Comparison of ENCODE assay signal across 25 cellular contexts in the genomic region with DNA sequence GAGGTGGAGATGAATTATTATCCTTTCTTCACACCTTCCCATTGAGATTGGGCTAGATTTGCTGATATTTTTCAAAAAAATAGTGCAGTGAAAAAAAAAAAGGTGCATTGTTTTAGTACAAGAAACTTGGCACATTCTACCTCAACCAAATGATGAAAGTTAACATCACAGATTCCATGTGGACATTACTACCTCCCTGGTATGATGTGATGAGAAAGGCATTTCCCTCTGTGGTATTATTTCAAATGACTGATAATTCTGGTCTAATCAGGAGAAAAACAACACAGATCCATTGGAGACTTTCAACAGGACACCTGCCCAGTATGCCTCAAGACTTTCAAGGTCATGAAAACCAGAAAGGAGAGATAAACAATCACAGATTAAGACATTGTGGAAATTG.
DNase-seq lines count a peak whose midpoint lies in the region; ATAC-seq, FAIRE-seq and TF ChIP-seq lines count a peak whose summit lies in the region.
"Had no signal": no experiment of that assay in that cellular context is flagged by ENCODE, and none has a peak within 500 bp of the region (broad histone marks: within the 10 kb centered on the region; RNA-seq: fewer than 3 reads in every experiment).

No MANE protein-coding gene starts in this region.

- intact Hi-C loops in IMR-90 (cut with micrococcal nuclease) = no loop called here
- intact Hi-C loops in transverse colon (cut with DNase I; ENCODE audit: low total_unique reads) = loop anchor here (5.0 kb wide), 1 partner anchor 804 kb away; no protein-coding TSS in a partner anchor

- FAIRE-seq in astrocyte (lab: Jason Lieb, UNC) (no peak), urothelium cell line (lab: Jason Lieb, UNC) (no peak)

- TF ChIP-seq POLR2A in IMR-90 (IDR thresholded peaks at IDR 0.05; ENCODE audit: low read depth, low read length) (no peak), transverse colon (IDR thresholded peaks at IDR 0.05) (no peak)

- in situ Hi-C loops in IMR-90 (cut with MboI; ENCODE audit: low sequenced_read_pairs) (no loop called here), transverse colon (cut with MboI; ENCODE audit: low pct_ligation_motif_present in 1 of 4, low pct_unique_long_range_greater_than_20kb in 1 of 4, low sequenced_read_pairs in 3 of 4) (no loop called here)

- no peak overlapping the region for H2AFZ ChIP-seq in IMR-90 (replicated peaks; ENCODE audit: low read length, poor library complexity)
- no peak overlapping the region for H2AFZ ChIP-seq in astrocyte (ENCODE audit: low read depth, low read length)

- no peak overlapping the region for H3K4me3 ChIP-seq in IMR-90 (ENCODE audit: insufficient read depth, low read depth, low read length)
- no peak overlapping the region for H3K4me3 ChIP-seq in astrocyte (ENCODE audit: insufficient read depth, low read depth, low read length)
- H3K4me3 ChIP-seq in fibroblast of pulmonary artery (replicated peaks; ENCODE audit: low read depth, low read length) = no peak overlapping the region
- no peak overlapping the region for H3K4me3 ChIP-seq in transverse colon
- H3K4me3 ChIP-seq: tibial artery had no signal

- H3K36me3 Mint-ChIP-seq in astrocyte (ENCODE audit: low read depth, unreplicated experiment) = no peaks in the 10 kb centered on the region
- H3K36me3 Mint-ChIP-seq: activated naive CD8-positive, alpha-beta T cell treated with anti-CD3 and anti-CD28 coated beads, Interleukin-2, amount 10 ng/mL, durations not matched to agents 7 days and 5 days; WTC11 had no signal

- H3K4ac ChIP-seq in IMR-90 (ENCODE audit: low read depth, low read length) = no peak overlapping the region

- H3K18ac ChIP-seq in IMR-90 (ENCODE audit: low read depth, low read length) = no peak overlapping the region

- H3K27ac ChIP-seq in IMR-90 (ENCODE audit: insufficient read depth, low read length) (no peak overlapping the region), astrocyte (ENCODE audit: low read depth, low read length) (no peak overlapping the region), transverse colon (no peak overlapping the region)
- H3K27ac ChIP-seq: tibial artery had no signal

- no peaks in the 10 kb centered on the region for H3K9me1 ChIP-seq in IMR-90 (ENCODE audit: insufficient read depth, low read length)

- H2BK5ac ChIP-seq in IMR-90 (ENCODE audit: low read depth, low read length, poor library complexity, severe bottlenecking) = no peak overlapping the region

- H3K14ac ChIP-seq in IMR-90 (replicated peaks; ENCODE audit: low read depth, low read length) = no peak overlapping the region

- TF ChIP-seq CTCF in IMR-90 (conservative IDR thresholded peaks at IDR 0.05; ENCODE audit: low read depth, low read length) (no peak), astrocyte (IDR thresholded peaks at IDR 0.05; ENCODE audit: insufficient read depth, low read depth, low read length) (no peak), fibroblast of pulmonary artery (IDR thresholded peaks at IDR 0.05; ENCODE audit: low read length, missing control alignments) (no peak), transverse colon (IDR thresholded peaks at IDR 0.05) (no peak)

- no peak overlapping the region for H3K56ac ChIP-seq in IMR-90 (ENCODE audit: extremely low read depth, insufficient read depth, low read length)

- H3K27ac Mint-ChIP-seq in astrocyte (ENCODE audit: unreplicated experiment) = peak overlapping the region; percentile 35
- H3K27ac Mint-ChIP-seq: activated naive CD8-positive, alpha-beta T cell treated with anti-CD3 and anti-CD28 coated beads, Interleukin-2, amount 10 ng/mL, durations not matched to agents 7 days and 5 days; activated T-helper 2 cell treated with anti-CD3 and anti-CD28 coated beads, Interferon-gamma antibody, Interleukin-2, Interleukin-4, amounts not matched to agents 10 μg/mL and 5 μg/mL and 100 μg/mL, durations not matched to agents 14 hours and 24 hours and 36 hours; stimulated activated naive CD8-positive, alpha-beta T cell treated with anti-CD3 and anti-CD28 coated beads, Interleukin-15, Interleukin-2, amounts not matched to agents 100 ng/mL and 50 ng/mL, for 24 hours; T-helper 2 cell treated with Interferon-gamma antibody and Interleukin-4, amounts not matched to agents 5 μg/mL and 100 μg/mL, for 36 hours; WTC11 had no signal

- peak; percentile 52 for DNase-seq in IMR-90
- peak; percentile 68 for DNase-seq in astrocyte (ENCODE audit: low read depth)
- peak; percentile 63 for DNase-seq in fibroblast of pulmonary artery (ENCODE audit: low read depth)
- DNase-seq in urothelium cell line (ENCODE audit: low spot score) = peak; percentile 3
- DNase-seq in transverse colon = no peak
- no peak for DNase-seq in DMS79 (lab: John Stamatoyannopoulos, UW)
- DNase-seq: activated CD4-positive, alpha-beta T cell treated with anti-CD3 and anti-CD28 coated beads, Interleukin-2, amount 50 U/mL, for 48 hours; activated CD8-positive, alpha-beta memory T cell treated with anti-CD3 and anti-CD28 coated beads, Interleukin-2, amount 50 U/mL, for 48 hours; activated naive CD8-positive, alpha-beta T cell treated with anti-CD3 and anti-CD28 coated beads, Interleukin-2, amount 10 ng/mL, durations not matched to agents 7 days and 5 days; DMS53; foreskin melanocyte; hypothalamus; Karpas-422; NCI-H1092; NCI-H187 treated with DMSO at 0.1 percent for 48 hours; NCI-H345; occipital lobe; right cardiac atrium; stimulated activated CD4-positive, alpha-beta T cell treated with anti-CD3 and anti-CD28 coated beads, Interleukin-12 subunit alpha, Interleukin-12 subunit beta, amount 100 ng/mL, for 4 hours; tibial artery had no signal

- no peak overlapping the region for H3K4me3 Mint-ChIP-seq in astrocyte (ENCODE audit: unreplicated experiment)
- H3K4me3 Mint-ChIP-seq: activated naive CD8-positive, alpha-beta T cell treated with anti-CD3 and anti-CD28 coated beads, Interleukin-2, amount 10 ng/mL, durations not matched to agents 7 days and 5 days; stimulated activated naive CD8-positive, alpha-beta T cell treated with anti-CD3 and anti-CD28 coated beads, Interleukin-15, Interleukin-2, amounts not matched to agents 100 ng/mL and 50 ng/mL, for 24 hours; T-helper 2 cell treated with Interferon-gamma antibody and Interleukin-4, amounts not matched to agents 5 μg/mL and 100 μg/mL, for 36 hours; WTC11 had no signal

- H2AK5ac ChIP-seq in IMR-90 (ENCODE audit: low read depth, low read length) = no peak overlapping the region

- CTCF ChIA-PET in IMR-90 (lab: Yijun Ruan, JAX) = no interaction called here

- H3K27me3 ChIP-seq in IMR-90 (ENCODE audit: control insufficient read depth, insufficient read depth, low read length) (no peaks in the 10 kb centered on the region), astrocyte (ENCODE audit: insufficient read depth, low read length) (no peaks in the 10 kb centered on the region), transverse colon (no peaks in the 10 kb centered on the region)
- H3K27me3 ChIP-seq: tibial artery had no signal

- H4K91ac ChIP-seq in IMR-90 (ENCODE audit: insufficient read depth, low read depth, low read length) = no peak overlapping the region

- no peaks in the 10 kb centered on the region for H3K9me3 ChIP-seq in IMR-90 (ENCODE audit: control insufficient read depth, insufficient read depth, low read length)
- H3K9me3 ChIP-seq in astrocyte (ENCODE audit: insufficient read depth, low read depth, low read length) = no peaks in the 10 kb centered on the region
- no peaks in the 10 kb centered on the region for H3K9me3 ChIP-seq in transverse colon
- H3K9me3 ChIP-seq: tibial artery had no signal

- ATAC-seq in IMR-90 (ENCODE audit: low read depth) = no peak
- no peak for ATAC-seq in activated CD4-positive, CD25-positive, alpha-beta regulatory T cell treated with anti-CD3 and anti-CD28 coated beads, Interleukin-2, amount 50 U/mL, for 24 hours
- ATAC-seq: right cardiac atrium, WTC11 had no signal

- H3K79me1 ChIP-seq in IMR-90 (ENCODE audit: low read depth in 1 of 2, low read length in 2 of 2) = no peaks in the 10 kb centered on the region

- H3K36me3 ChIP-seq in IMR-90 (ENCODE audit: control insufficient read depth, insufficient read depth, low read length) (no peaks in the 10 kb centered on the region), astrocyte (ENCODE audit: insufficient read depth, low read length) (no peaks in the 10 kb centered on the region), transverse colon (no peaks in the 10 kb centered on the region)
- H3K36me3 ChIP-seq: tibial artery had no signal

- H3K9ac ChIP-seq in IMR-90 (ENCODE audit: low read depth, low read length) = no peak overlapping the region
- no peak overlapping the region for H3K9ac ChIP-seq in astrocyte (ENCODE audit: low read length)

- no peak overlapping the region for H2BK120ac ChIP-seq in IMR-90 (ENCODE audit: low read depth, low read length)

- no TSS peak for BruUV-seq in IMR-90 (replicated peaks; lab: Mats Ljungman, UMichigan)

- H2AK9ac ChIP-seq in IMR-90 (replicated peaks; ENCODE audit: low read depth, low read length, poor library complexity) = no peak overlapping the region

- dilution Hi-C loops in IMR-90 (cut with HindIII; ENCODE audit: low sequenced_read_pairs, unreplicated experiment) = no loop called here

- POLR2A ChIA-PET in IMR-90 (lab: Charles Lee; ENCODE audit: unreplicated experiment) = no interaction called here

- no peak overlapping the region for H2BK20ac ChIP-seq in IMR-90 (ENCODE audit: low read depth, low read length)

- no peak for TF ChIP-seq RAD21 in IMR-90 (IDR thresholded peaks at IDR 0.05; ENCODE audit: low read length)

- H3K79me2 ChIP-seq in astrocyte (ENCODE audit: insufficient read depth, low read length) = no peaks in the 10 kb centered on the region

- H3K4me2 ChIP-seq in IMR-90 (ENCODE audit: low read depth, low read length) (no peak overlapping the region), astrocyte (ENCODE audit: low read length) (peak overlapping the region; percentile 1)

- no peak for TF ChIP-seq EP300 in transverse colon (IDR thresholded peaks at IDR 0.05; ENCODE audit: low read depth)

- no peak overlapping the region for H4K8ac ChIP-seq in IMR-90 (ENCODE audit: low read depth in 2 of 2, low read length in 2 of 2)

- H3K23ac ChIP-seq in IMR-90 (ENCODE audit: low read depth, low read length) = no peak overlapping the region

- H3K4me1 ChIP-seq in IMR-90 (ENCODE audit: control insufficient read depth, insufficient read depth, low read length) (no peaks in the 10 kb centered on the region), astrocyte (ENCODE audit: insufficient read depth, low read length) (peaks cover 6% of the 10 kb centered on the region), transverse colon (no peaks in the 10 kb centered on the region)
- H3K4me1 ChIP-seq: tibial artery had no signal

- no peaks in the 10 kb centered on the region for H3K27me3 Mint-ChIP-seq in astrocyte (ENCODE audit: low read depth, unreplicated experiment)
- H3K27me3 Mint-ChIP-seq: activated naive CD8-positive, alpha-beta T cell treated with anti-CD3 and anti-CD28 coated beads, Interleukin-2, amount 10 ng/mL, durations not matched to agents 7 days and 5 days; stimulated activated naive CD8-positive, alpha-beta T cell treated with anti-CD3 and anti-CD28 coated beads, Interleukin-15, Interleukin-2, amounts not matched to agents 100 ng/mL and 50 ng/mL, for 24 hours had no signal

- no peak overlapping the region for H4K5ac ChIP-seq in IMR-90 (ENCODE audit: low read depth, low read length)

- no peak overlapping the region for H2BK15ac ChIP-seq in IMR-90 (ENCODE audit: low read depth, low read length)

- peaks cover 17% of the 10 kb centered on the region for H3K4me1 Mint-ChIP-seq in astrocyte (ENCODE audit: low read depth, unreplicated experiment)
- H3K4me1 Mint-ChIP-seq: activated naive CD8-positive, alpha-beta T cell treated with anti-CD3 and anti-CD28 coated beads, Interleukin-2, amount 10 ng/mL, durations not matched to agents 7 days and 5 days had no signal

- no peaks in the 10 kb centered on the region for H3K9me3 Mint-ChIP-seq in astrocyte (ENCODE audit: unreplicated experiment)
- H3K9me3 Mint-ChIP-seq: WTC11 had no signal

- H4K20me1 ChIP-seq in IMR-90 (ENCODE audit: insufficient read depth, low read length) = no peaks in the 10 kb centered on the region
- H4K20me1 ChIP-seq in astrocyte (ENCODE audit: insufficient read depth, low read length) = no peaks in the 10 kb centered on the region

Comparison
In these comparisons a context has a peak if more than half of its experiments do, and no peak if none do; other contexts are left out.
1. DNase-seq: peak in IMR-90 (single experiment), astrocyte (single experiment), fibroblast of pulmonary artery (single experiment) and urothelium cell line (single experiment); none in transverse colon (single experiment) and DMS79 (single experiment).